ENCODE assay signal across 10 cellular contexts in genomic region chr4:151361966-151362365, GRCh38. TPM values are rescaled to one million over a fixed set of nuclear protein-coding genes. Genes with fewer than 3 reads are reported as not detected.
"Had no signal": no experiment of that assay in that cellular context is flagged by ENCODE, and none has a peak within 500 bp of the region (broad histone marks: within the 10 kb centered on the region; RNA-seq: fewer than 3 reads in every experiment).

No MANE protein-coding gene starts in this region.

- H3K4me3 ChIP-seq: cardiac muscle cell had no signal

- H3K27me3 ChIP-seq: cardiac muscle cell had no signal

- DNase-seq: activated gamma-delta T cell, NCI-H187 treated with DMSO at 0.1 percent for 48 hours, SIG-M5 had no signal

- H3K27ac ChIP-seq: cardiac muscle cell had no signal

- H3K36me3 ChIP-seq: cardiac muscle cell had no signal

RNA-seq across cellular contexts. Expression of gene SH3D19, which starts 36.6 kb away (rescaled TPM):
- total RNA-seq: activated CD4-positive, alpha-beta memory T cell treated with anti-CD3 and anti-CD28 coated beads, Interleukin-2, amount 10 ng/mL, durations not matched to agents 7 days and 5 days; activated CD4-positive, alpha-beta T cell treated with anti-CD3 and anti-CD28 coated beads for 36 hours; activated CD8-positive, alpha-beta memory T cell treated with anti-CD3 and anti-CD28 coated beads for 36 hours; activated naive CD4-positive, alpha-beta T cell treated with anti-CD3 and anti-CD28 coated beads for 36 hours; OCI-LY7; T-helper 2 cell treated with Interferon-gamma antibody and Interleukin-4, amounts not matched to agents 100 ng/mL and 5 ng/mL, for 36 hours had no signal

RNA-seq across cellular contexts. Expression of gene FHIP1A, which starts 47.0 kb away (rescaled TPM):
- total RNA-seq: activated CD8-positive, alpha-beta memory T cell treated with anti-CD3 and anti-CD28 coated beads for 36 hours; OCI-LY7; T-helper 2 cell treated with Interferon-gamma antibody and Interleukin-4, amounts not matched to agents 100 ng/mL and 5 ng/mL, for 36 hours had no signal
